ENCODE assay signal across 15 cellular contexts in genomic region chr1:21654209-21654608, GRCh38. TPM values are rescaled to one million over a fixed set of nuclear protein-coding genes. Genes with fewer than 3 reads are reported as not detected.
A peak's percentile ranks its signal among the peaks of the same experiment; 100 is the strongest.
DNase-seq lines count a peak whose midpoint lies in the region; ATAC-seq, FAIRE-seq and TF ChIP-seq lines count a peak whose summit lies in the region.
"Had no signal": no experiment of that assay in that cellular context is flagged by ENCODE, and none has a peak within 500 bp of the region (broad histone marks: within the 10 kb centered on the region; RNA-seq: fewer than 3 reads in every experiment).

No MANE protein-coding gene starts in this region.

- peaks cover 4% of the 10 kb centered on the region for H3K27me3 ChIP-seq in CD4-positive, alpha-beta T cell (ENCODE audit: control insufficient read depth, insufficient read depth, low read length)
- no peaks in the 10 kb centered on the region for H3K27me3 ChIP-seq in HepG2 (ENCODE audit: control insufficient read depth in 1 of 2, insufficient read depth in 2 of 2, low read length in 2 of 2)
- H3K27me3 ChIP-seq: BE2C had no signal

- BruUV-seq in HepG2 (replicated peaks; lab: Mats Ljungman, UMichigan) (no TSS peak), OCI-LY7 (replicated peaks; lab: Mats Ljungman, UMichigan) (no TSS peak)

- in situ Hi-C loops in HepG2 (cut with HindIII; ENCODE audit: extremely low pct_ligation_motif_present, low pct_unique_long_range_greater_than_20kb): no loop called here

- no peak overlapping the region for H3K27ac ChIP-seq in CD4-positive, alpha-beta T cell (ENCODE audit: low read depth, low read length)
- H3K27ac ChIP-seq in caudate nucleus (ENCODE audit: low read depth, low read length) (peak overlapping the region; percentile 81), HepG2 (ENCODE audit: extremely low read length, insufficient read depth, low read length) (no peak overlapping the region), substantia nigra (ENCODE audit: low read depth, low read length, poor library complexity, severe bottlenecking) (peak overlapping the region; percentile 76), OCI-LY7 (ENCODE audit: low read depth, low read length, poor library complexity, severe bottlenecking) (no peak overlapping the region)
- H3K27ac ChIP-seq: C4-2B had no signal

- H3K36me3 ChIP-seq in HepG2 (replicated peaks in 1 of 2; ENCODE audit: control insufficient read depth in 1 of 2, insufficient read depth in 2 of 2, low read length in 2 of 2) (peaks cover 0 to 1% of the 10 kb centered on the region in 2 experiments; a peak in 2 of 5 replicates), OCI-LY7 (ENCODE audit: insufficient read depth, low read length) (no peaks in the 10 kb centered on the region)
- H3K36me3 ChIP-seq: BE2C had no signal

- TF ChIP-seq CTCF in CD4-positive, alpha-beta T cell (IDR thresholded peaks at IDR 0.05): no peak
- TF ChIP-seq CTCF in HepG2 (CRISPR knock-in tag; IDR thresholded peaks at IDR 0.05) (no peak), OCI-LY7 (conservative IDR thresholded peaks at IDR 0.05; ENCODE audit: low read length) (no peak)

- WGBS in HepG2 (ENCODE audit: low lambda C conversion rate): 90% methylated on average over 6 of the region's 6 CpGs

- H3K79me2 ChIP-seq in HepG2 (ENCODE audit: insufficient read depth, low read length): no peaks in the 10 kb centered on the region
- no peaks in the 10 kb centered on the region for H3K79me2 ChIP-seq in OCI-LY7 (ENCODE audit: insufficient read depth, low read depth, low read length)

- no peak for TF ChIP-seq EP300 in HepG2 (IDR thresholded peaks at IDR 0.05; ENCODE audit: low read depth in 2 of 2, low read length in 2 of 2)
- no peak for TF ChIP-seq EP300 in HepG2 (CRISPR knock-in tag; IDR thresholded peaks at IDR 0.05; ENCODE audit: borderline replicate concordance)

- no peak for TF ChIP-seq POLR2A in HepG2 (IDR thresholded peaks at IDR 0.05; ENCODE audit: insufficient read depth in 1 of 2, low read depth in 2 of 2, low read length in 2 of 2)

- H3K9me2 ChIP-seq in OCI-LY7 (ENCODE audit: insufficient read depth, low read length): no peaks in the 10 kb centered on the region

- H3K9ac ChIP-seq in HepG2 (ENCODE audit: insufficient read depth, low read depth, low read length): no peak overlapping the region

- H3K36me3 Mint-ChIP-seq in CD4-positive, alpha-beta T cell (ENCODE audit: low read depth): no peaks in the 10 kb centered on the region
- H3K36me3 Mint-ChIP-seq: CD8-positive, alpha-beta T cell; IgD-negative memory B cell had no signal

- FAIRE-seq in HepG2 (lab: Jason Lieb, UNC): no peak
- FAIRE-seq: GM12878, GM18507 had no signal

- H3K27me3 Mint-ChIP-seq in CD4-positive, alpha-beta T cell: no peaks in the 10 kb centered on the region
- H3K27me3 Mint-ChIP-seq: IgD-negative memory B cell had no signal

- POLR2A ChIA-PET in CD4-positive, alpha-beta T cell (lab: Charles Lee): no interaction called here
- POLR2A ChIA-PET in HepG2 (lab: Yijun Ruan, JAX) (no interaction called here), OCI-LY7 (lab: Charles Lee) (no interaction called here)

- H3K4me1 Mint-ChIP-seq in CD4-positive, alpha-beta T cell (ENCODE audit: low read depth): peaks cover 17% of the 10 kb centered on the region

- no peak for DNase-seq in CD4-positive, alpha-beta T cell
- no peak for DNase-seq in caudate nucleus (lab: John Stamatoyannopoulos, UW)
- DNase-seq in HepG2 (ENCODE audit: low spot score): no peak
- no peak for DNase-seq in substantia nigra (lab: John Stamatoyannopoulos, UW)
- DNase-seq in iPS-NIHi11 (ENCODE audit: low spot score): no peak
- no peak for DNase-seq in NCI-H748 treated with DMSO at 0.1 percent for 48 hours (lab: John Stamatoyannopoulos, UW)
- DNase-seq in OCI-LY7 (ENCODE audit: low spot score): no peak
- DNase-seq: BE2C; CD8-positive, alpha-beta T cell had no signal

- H3K4me3 Mint-ChIP-seq in CD4-positive, alpha-beta T cell: peak overlapping the region; percentile 3
- H3K4me3 Mint-ChIP-seq: CD8-positive, alpha-beta T cell; GM23338 had no signal

- H4K20me1 ChIP-seq in HepG2 (ENCODE audit: insufficient read depth, low read length) (peaks cover 63% of the 10 kb centered on the region), OCI-LY7 (ENCODE audit: insufficient read depth, low read length) (no peaks in the 10 kb centered on the region)

- H3K9me3 ChIP-seq in CD4-positive, alpha-beta T cell (ENCODE audit: control insufficient read depth, low read length): no peaks in the 10 kb centered on the region
- H3K9me3 ChIP-seq in HepG2 (ENCODE audit: low read length): no peaks in the 10 kb centered on the region
- H3K9me3 ChIP-seq in OCI-LY7 (ENCODE audit: low read length): no peaks in the 10 kb centered on the region
- H3K9me3 ChIP-seq: BE2C had no signal

- no peak overlapping the region for H3K27ac Mint-ChIP-seq in CD4-positive, alpha-beta T cell
- H3K27ac Mint-ChIP-seq: CD8-positive, alpha-beta T cell; GM23338; IgD-negative memory B cell had no signal

- H3K4me2 ChIP-seq in HepG2 (ENCODE audit: low read depth, low read length) (no peak overlapping the region), OCI-LY7 (ENCODE audit: low read length) (no peak overlapping the region)
- H3K4me2 ChIP-seq: GM23338 had no signal

- intact Hi-C loops in CD4-positive, alpha-beta T cell (cut with DNase I, micrococcal nuclease): loop anchor here in 1 of 2 experiments (10.0 kb wide), 1 partner anchor 399 kb away; no protein-coding TSS in a partner anchor
- intact Hi-C loops in HepG2 (cut with micrococcal nuclease; ENCODE audit: unreplicated experiment) (no loop called here), OCI-LY7 (cut with micrococcal nuclease; ENCODE audit: unreplicated experiment) (no loop called here)

- H3K4me3 ChIP-seq in HepG2 (replicated peaks in 1 of 3; ENCODE audit: insufficient read depth in 1 of 3, low read depth in 2 of 3, low read length in 3 of 3): no peak overlapping the region
- H3K4me3 ChIP-seq in OCI-LY7 (ENCODE audit: low read depth, low read length, poor library complexity, severe bottlenecking): no peak overlapping the region
- H3K4me3 ChIP-seq: GM12878, GM23338 had no signal

- H3K9me3 Mint-ChIP-seq in CD4-positive, alpha-beta T cell: no peaks in the 10 kb centered on the region
- H3K9me3 Mint-ChIP-seq: CD8-positive, alpha-beta T cell; GM23338; IgD-negative memory B cell had no signal

- CTCF ChIA-PET in CD4-positive, alpha-beta T cell (lab: Charles Lee): no interaction called here
- CTCF ChIA-PET in HepG2 (lab: Yijun Ruan, JAX; ENCODE audit: low intra/inter-chr PET ratio, low total read pairs) (no interaction called here), OCI-LY7 (lab: Charles Lee; ENCODE audit: unreplicated experiment) (no interaction called here)

- TF ChIP-seq RAD21 in HepG2 (CRISPR knock-in tag; IDR thresholded peaks at IDR 0.05): no peak

- H2AFZ ChIP-seq in HepG2 (ENCODE audit: low read length) (no peak overlapping the region), OCI-LY7 (ENCODE audit: low read length) (no peak overlapping the region)
- H2AFZ ChIP-seq: GM23338 had no signal

- H3K4me1 ChIP-seq in HepG2 (ENCODE audit: insufficient read depth, low read length) (peaks cover 29% of the 10 kb centered on the region), OCI-LY7 (ENCODE audit: insufficient read depth, low read length, poor library complexity, severe bottlenecking) (no peaks in the 10 kb centered on the region)
- H3K4me1 ChIP-seq: BE2C had no signal

- no peak for ATAC-seq in CD4-positive, alpha-beta T cell (ENCODE audit: poor library complexity)
- no peak for ATAC-seq in HepG2
- no peak for ATAC-seq in HG02938 (IDR thresholded peaks at IDR 0.05; ENCODE audit: unreplicated experiment)
- ATAC-seq: CD8-positive, alpha-beta T cell; GM12878; GM23338 had no signal

TF ChIP-seq in HepG2, 621 proteins besides CTCF, POLR2A, EP300 and RAD21:
- TF ChIP-seq ETV5 (CRISPR knock-in tag; IDR thresholded peaks at IDR 0.05; ENCODE audit: borderline replicate concordance) (no peak), MAFK (conservative IDR thresholded peaks at IDR 0.05 in 1 of 2, IDR thresholded peaks at IDR 0.05 in 1 of 2; ENCODE audit: low read length in 2 of 2) (0 out of 4 replicates have a peak, but pooled peaks of 1 of the 2 experiments have one; percentile 13), ZNF629 (CRISPR knock-in tag; conservative IDR thresholded peaks at IDR 0.05) (peak; percentile 75)

RNA-seq across cellular contexts. Expression of gene RAP1GAP, which starts 14.9 kb away (rescaled TPM):
- under 1 TPM; 0.20 to 0.44 TPM for total RNA-seq in CD4-positive, alpha-beta T cell
- total RNA-seq in HepG2 (2016; rRNA removed; fragmentation: Illumina TruSeq; extraction: Trizol) (9.7 and 11.9 TPM in 2 replicates), OCI-LY7 (2022) (not detected in 2 replicates)
- 3.8 and 5.0 TPM in 2 replicates for total RNA-seq in HepG2 (2016; cell fraction: cytosol; rRNA removed; fragmentation: Illumina TruSeq; extraction: Trizol; ENCODE audit: low read depth)
- total RNA-seq in HepG2 (2016; cell fraction: insoluble cytoplasmic fraction; rRNA removed; fragmentation: Illumina TruSeq; extraction: Trizol): 7.8 and 12.1 TPM in 2 replicates
- total RNA-seq in HepG2 (2016; cell fraction: membrane; rRNA removed; fragmentation: Illumina TruSeq; extraction: Trizol): 9.5 and 11.5 TPM in 2 replicates
- total RNA-seq in HepG2 (2016; cell fraction: nucleus; rRNA removed; fragmentation: Illumina TruSeq; extraction: Trizol): 13.6 and 14.7 TPM in 2 replicates
- 37.5 and 46.1 TPM in 2 replicates for polyA plus RNA-seq in HepG2 (2011; rRNA removed)
- 21.6 and 24.9 TPM in 2 replicates for polyA plus RNA-seq in HepG2 (2011; cell fraction: cytosol; rRNA removed)
- polyA plus RNA-seq in HepG2 (2011; cell fraction: nucleus; rRNA removed): 114 and 133 TPM in 2 replicates
- polyA plus RNA-seq in HepG2 (2012): 22.0 and 27.8 TPM in 2 replicates
- polyA plus RNA-seq in HepG2 (2016; cell fraction: cytosol; fragmentation: Illumina TruSeq; extraction: Trizol; ENCODE audit: low read depth): 5.3 and 7.0 TPM in 2 replicates
- 17.1 and 23.0 TPM in 2 replicates for polyA plus RNA-seq in HepG2 (2016; cell fraction: insoluble cytoplasmic fraction; fragmentation: Illumina TruSeq; extraction: Trizol; ENCODE audit: low read depth)
- polyA plus RNA-seq in HepG2 (2016; cell fraction: membrane; fragmentation: Illumina TruSeq; extraction: Trizol; ENCODE audit: low read depth): 14.4 and 18.4 TPM in 2 replicates
- 58.0 and 62.8 TPM in 2 replicates for polyA plus RNA-seq in HepG2 (2016; cell fraction: nucleus; fragmentation: Illumina TruSeq; extraction: Trizol; ENCODE audit: insufficient read depth, low read depth)
- 18.4 and 45.8 TPM in 2 replicates for polyA minus RNA-seq in HepG2 (2011; rRNA and poly(A)+ RNA removed; ENCODE audit: low replicate concordance)
- 12.8 and 14.1 TPM in 2 replicates for polyA minus RNA-seq in HepG2 (2011; cell fraction: cytosol; rRNA and poly(A)+ RNA removed)
- polyA minus RNA-seq in HepG2 (2011; cell fraction: nucleus; rRNA and poly(A)+ RNA removed): 20.8 and 23.4 TPM in 2 replicates
- total RNA-seq in OCI-LY7 (2014; rRNA removed; shearing (Covaris generic)): not detected in 2 replicates
- polyA plus RNA-seq: IgD-negative memory B cell had no signal

Comparison
In these comparisons a context has a peak if more than half of its experiments do, and no peak if none do; other contexts are left out.
1. H3K27ac ChIP-seq: peak in caudate nucleus (single experiment) and substantia nigra (single experiment); none in CD4-positive, alpha-beta T cell (single experiment), HepG2 (single experiment) and OCI-LY7 (single experiment).